Comparison of ENCODE assay signal across 20 cellular contexts in the genomic region with DNA sequence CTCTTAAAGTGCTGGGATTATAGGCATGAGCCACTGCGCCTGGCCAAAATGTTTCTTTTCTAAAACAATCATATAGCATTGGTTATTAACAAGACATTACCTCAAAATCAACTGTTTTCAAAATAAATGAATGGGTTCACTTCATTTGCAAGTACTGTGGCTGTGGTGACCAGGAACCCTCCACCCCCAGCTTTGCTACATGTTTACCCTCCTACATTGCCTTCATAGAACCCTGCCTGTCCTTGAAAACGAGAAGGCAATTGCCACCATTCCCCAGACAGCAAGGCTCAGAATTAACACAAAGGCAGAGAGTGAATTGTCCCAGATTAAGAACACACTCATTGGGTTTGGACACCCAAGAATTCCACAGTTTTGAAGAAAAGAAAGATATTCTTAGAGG.
DNase-seq lines count a peak whose midpoint lies in the region; ATAC-seq, FAIRE-seq and TF ChIP-seq lines count a peak whose summit lies in the region.
"Had no signal": no experiment of that assay in that cellular context is flagged by ENCODE, and none has a peak within 500 bp of the region (broad histone marks: within the 10 kb centered on the region; RNA-seq: fewer than 3 reads in every experiment).

No MANE protein-coding gene starts in this region.

- H3K23ac ChIP-seq in H9 (ENCODE audit: insufficient read length, low read depth, low read length) = no peak overlapping the region

- H3K27ac ChIP-seq in A549 = peak overlapping the region in 1 of 2 experiments; percentile 63; a peak in 3 of 6 replicates
- H3K27ac ChIP-seq in H9 (ENCODE audit: insufficient read length, low read depth, low read length) = no peak overlapping the region
- no peak overlapping the region for H3K27ac ChIP-seq in neural progenitor cell
- H3K27ac ChIP-seq: BLaER1 treated with 17β-estradiol and CSF1 and Interleukin-3, amounts not matched to agents 10 nM and 100 nM; C4-2B had no signal

- no peak overlapping the region for H3K4me3 ChIP-seq in A549
- H3K4me3 ChIP-seq in neural progenitor cell = no peak overlapping the region
- H3K4me3 ChIP-seq: BLaER1 treated with 17β-estradiol and CSF1 and Interleukin-3, amounts not matched to agents 10 nM and 100 nM had no signal

- TF ChIP-seq EP300 in A549 (IDR thresholded peaks at IDR 0.05) = no peak

- H3K27me3 ChIP-seq in H9 (ENCODE audit: insufficient read depth, low read length) = no peaks in the 10 kb centered on the region
- H3K27me3 ChIP-seq in neural progenitor cell = no peaks in the 10 kb centered on the region
- H3K27me3 ChIP-seq: BLaER1 treated with 17β-estradiol and CSF1 and Interleukin-3, amounts not matched to agents 10 nM and 100 nM had no signal

- no peak overlapping the region for H2AK5ac ChIP-seq in H9 (ENCODE audit: insufficient read length, low read length)

- FAIRE-seq in A549 (lab: Jason Lieb, UNC) (no peak), GM18507 (lab: Jason Lieb, UNC) (peak; percentile 5)
- FAIRE-seq: A204.1, D721Med, G401.6, GM12891 had no signal

- no peak overlapping the region for H4K5ac ChIP-seq in H9 (ENCODE audit: insufficient read length, low read depth, low read length)

- H3K56ac ChIP-seq in H9 (ENCODE audit: insufficient read length, low read depth, low read length) = no peak overlapping the region

- H2BK120ac ChIP-seq in H9 (ENCODE audit: low read depth, low read length, poor library complexity, severe bottlenecking) = no peak overlapping the region

- no peak overlapping the region for H2BK20ac ChIP-seq in H9 (ENCODE audit: low read depth, low read length, poor library complexity, severe bottlenecking)

- DNase-seq in A549 (ENCODE audit: low read depth in 1 of 2, low spot score in 1 of 2) (no peak), GM18507 (ENCODE audit: extremely low spot score, insufficient read length, low read depth) (no peak), H9 (no peak), neural progenitor cell (ENCODE audit: low spot score) (no peak), NCI-H2029 (lab: John Stamatoyannopoulos, UW) (no peak)
- DNase-seq: 8988T; AML-193; Caco-2; Calu3; CD4-positive, alpha-beta T cell; CD8-positive, alpha-beta T cell; DMS79 treated with DMSO at 0.1 percent for 48 hours; GF-D8 had no signal

- H2AFZ ChIP-seq in H9 (ENCODE audit: low read length) (peak overlapping the region; percentile 87), neural progenitor cell (replicated peaks) (no peak overlapping the region)

- CTCF ChIA-PET in A549 (lab: Yijun Ruan, JAX) = no interaction called here

- no peak overlapping the region for H4K8ac ChIP-seq in H9 (replicated peaks; ENCODE audit: insufficient read length, low read depth, low read length)

- no peak overlapping the region for H3K14ac ChIP-seq in H9 (ENCODE audit: insufficient read depth, low read length)

- no peaks in the 10 kb centered on the region for H3K79me1 ChIP-seq in H9 (ENCODE audit: insufficient read depth, low read depth, low read length, poor library complexity, severe bottlenecking)

- H3K4me1 ChIP-seq in A549 (peaks cover 40% of the 10 kb centered on the region), H9 (ENCODE audit: insufficient read depth, low read length) (no peaks in the 10 kb centered on the region; the same call in 1 of the 2 replicates), neural progenitor cell (no peaks in the 10 kb centered on the region)
- H3K4me1 ChIP-seq: BLaER1 treated with 17β-estradiol and CSF1 and Interleukin-3, amounts not matched to agents 10 nM and 100 nM had no signal

- no peak for ATAC-seq in A549
- ATAC-seq: CD8-positive, alpha-beta T cell had no signal

- no peak overlapping the region for H3K18ac ChIP-seq in H9 (ENCODE audit: insufficient read length, low read depth, low read length)

- no peak overlapping the region for H3K4me3 Mint-ChIP-seq in H9
- no peak overlapping the region for H3K4me3 Mint-ChIP-seq in neural progenitor cell
- H3K4me3 Mint-ChIP-seq: B cell; CD4-positive, alpha-beta T cell; CD8-positive, alpha-beta T cell had no signal

- no peak for TF ChIP-seq POLR2A in A549 (IDR thresholded peaks at IDR 0.05; ENCODE audit: low read length)

- no peaks in the 10 kb centered on the region for H3K79me2 ChIP-seq in H9 (ENCODE audit: insufficient read depth, low read length)
- no peaks in the 10 kb centered on the region for H3K79me2 ChIP-seq in neural progenitor cell (ENCODE audit: low read depth)

- no peak overlapping the region for H3T11ph ChIP-seq in H9 (ENCODE audit: low read length)

- H3K9me3 Mint-ChIP-seq in H9 (no peaks in the 10 kb centered on the region), neural progenitor cell (peaks cover 2% of the 10 kb centered on the region)

- H4K20me1 ChIP-seq in H9 (ENCODE audit: control insufficient read depth, insufficient read depth, insufficient read length) (no peaks in the 10 kb centered on the region), neural progenitor cell (ENCODE audit: low read depth) (no peaks in the 10 kb centered on the region)
- H4K20me1 ChIP-seq: BLaER1 treated with 17β-estradiol and CSF1 and Interleukin-3, amounts not matched to agents 10 nM and 100 nM had no signal

- no peak overlapping the region for H4K91ac ChIP-seq in H9 (ENCODE audit: insufficient read length, low read depth, low read length)

- POLR2A ChIA-PET in A549 (lab: Yijun Ruan, JAX) = no interaction called here

- no peaks in the 10 kb centered on the region for H3F3A ChIP-seq in neural progenitor cell (ENCODE audit: low read depth)

- H2BK12ac ChIP-seq in H9 (ENCODE audit: insufficient read length, low read depth, low read length) = no peak overlapping the region

- no peak overlapping the region for H3K4ac ChIP-seq in H9 (ENCODE audit: low read depth, low read length)

- H3K23me2 ChIP-seq in H9 (ENCODE audit: insufficient read length, low read depth, low read length, poor library complexity, severe bottlenecking) = no peaks in the 10 kb centered on the region

- H3K4me1 Mint-ChIP-seq in H9 = peaks cover 2% of the 10 kb centered on the region in 2 experiments; a peak in 2 of 4 replicates
- no peaks in the 10 kb centered on the region for H3K4me1 Mint-ChIP-seq in neural progenitor cell
- H3K4me1 Mint-ChIP-seq: B cell had no signal

- H3K9me3 ChIP-seq in A549 (no peaks in the 10 kb centered on the region), H9 (ENCODE audit: control insufficient read depth, low read depth, low read length) (no peaks in the 10 kb centered on the region), neural progenitor cell (ENCODE audit: low read depth) (no peaks in the 10 kb centered on the region)
- H3K9me3 ChIP-seq: Caco-2 had no signal

- WGBS in A549 (ENCODE audit: missing lambda C conversion rate) = 73% methylated on average over 2 of the region's 2 CpGs
- no CpG with 5 or more reads among the region's 2 CpGs for WGBS in H9 (ENCODE audit: extremely low coverage, insufficient read length, low lambda C conversion rate)

- H3K36me3 Mint-ChIP-seq in H9 (ENCODE audit: insufficient read depth in 1 of 3, low read depth in 3 of 3) (0 out of 7 replicates have a peak, but pooled peaks cover 0 to 4% (median 0%) of the 10 kb centered on the region in 3 experiments), neural progenitor cell (no peaks in the 10 kb centered on the region)
- H3K36me3 Mint-ChIP-seq: CD8-positive, alpha-beta T cell had no signal

- TF ChIP-seq CTCF in A549 (IDR thresholded peaks at IDR 0.05) (no peak), H9 (conservative IDR thresholded peaks at IDR 0.05) (no peak), neural progenitor cell (IDR thresholded peaks at IDR 0.05) (no peak)

- H3K9ac ChIP-seq in H9 (ENCODE audit: extremely low read depth, insufficient read length, low read length) (no peak overlapping the region), neural progenitor cell (no peak overlapping the region)
- H3K9ac ChIP-seq: BLaER1 treated with 17β-estradiol and CSF1 and Interleukin-3, amounts not matched to agents 10 nM and 100 nM had no signal

- H3K36me3 ChIP-seq in neural progenitor cell = no peaks in the 10 kb centered on the region
- H3K36me3 ChIP-seq: BLaER1 treated with 17β-estradiol and CSF1 and Interleukin-3, amounts not matched to agents 10 nM and 100 nM had no signal

- H3K27ac Mint-ChIP-seq in H9 (no peak overlapping the region), neural progenitor cell (no peak overlapping the region)
- H3K27ac Mint-ChIP-seq: B cell; CD4-positive, alpha-beta T cell; CD8-positive, alpha-beta T cell had no signal

- no peak overlapping the region for H2BK15ac ChIP-seq in H9 (ENCODE audit: low read depth, low read length)

- TF ChIP-seq RAD21 in A549 (conservative IDR thresholded peaks at IDR 0.05 in 1 of 2, IDR thresholded peaks at IDR 0.05 in 1 of 2) = no peak

- peak overlapping the region; percentile 57 for H3K4me2 ChIP-seq in A549
- H3K4me2 ChIP-seq in H9 (ENCODE audit: insufficient read depth, insufficient read length, low read length) = no peak overlapping the region
- no peak overlapping the region for H3K4me2 ChIP-seq in neural progenitor cell
- H3K4me2 ChIP-seq: BLaER1 treated with 17β-estradiol and CSF1 and Interleukin-3, amounts not matched to agents 10 nM and 100 nM had no signal

- H3K27me3 Mint-ChIP-seq in H9 (ENCODE audit: low read depth) (no peaks in the 10 kb centered on the region; the same call in 1 of the 2 replicates), neural progenitor cell (ENCODE audit: insufficient read depth, low read depth) (no peaks in the 10 kb centered on the region)
- H3K27me3 Mint-ChIP-seq: B cell; CD4-positive, alpha-beta T cell had no signal

- no peak overlapping the region for H2BK5ac ChIP-seq in H9 (ENCODE audit: insufficient read length, low read length)

TF ChIP-seq in A549, 52 proteins besides CTCF, POLR2A, EP300 and RAD21:
- TF ChIP-seq RFX5 (IDR thresholded peaks at IDR 0.05) = no peak
- no peak for TF ChIP-seq HOXB5 (CRISPR knock-in tag; IDR thresholded peaks at IDR 0.05)
- TF ChIP-seq CBX2 (IDR thresholded peaks at IDR 0.05; ENCODE audit: borderline replicate concordance, low read depth) = no peak
- no peak for TF ChIP-seq ZC3H11A (IDR thresholded peaks at IDR 0.05)
- TF ChIP-seq JUN (IDR thresholded peaks at IDR 0.05) = no peak
